ENCODE assay signal across 11 cellular contexts in genomic region chr1:164785841-164786534, GRCh38.
A peak's percentile ranks its signal among the peaks of the same experiment; 100 is the strongest.
DNase-seq lines count a peak whose midpoint lies in the region; ATAC-seq and TF ChIP-seq lines count a peak whose summit lies in the region.
"Had no signal": no experiment of that assay in that cellular context is flagged by ENCODE, and none has a peak within 500 bp of the region (broad histone marks: within the 10 kb centered on the region; RNA-seq: fewer than 3 reads in every experiment).

No MANE protein-coding gene starts in this region.

- H3K79me2 ChIP-seq in mesendoderm (ENCODE audit: control insufficient read depth, insufficient read depth, low read length): peaks cover 5% of the 10 kb centered on the region

- POLR2A ChIA-PET in activated CD8-positive, alpha-beta T cell treated with anti-CD3 and anti-CD28 coated beads for 36 hours (lab: Charles Lee): no interaction called here

- no peak overlapping the region for H4K8ac ChIP-seq in mesendoderm (ENCODE audit: low read depth, low read length)

- H3K9me3 Mint-ChIP-seq in activated CD8-positive, alpha-beta T cell treated with anti-CD3 and anti-CD28 coated beads for 36 hours: no peaks in the 10 kb centered on the region

- H3K4me3 ChIP-seq in dorsolateral prefrontal cortex (no peak overlapping the region), mesendoderm (ENCODE audit: low read length) (no peak overlapping the region), upper lobe of right lung (no peak overlapping the region)

- no peak overlapping the region for H2AK5ac ChIP-seq in mesendoderm (ENCODE audit: low read length)

- peak overlapping the region; percentile 9 for H2BK15ac ChIP-seq in mesendoderm (replicated peaks; ENCODE audit: low read depth)

- H3K4me1 Mint-ChIP-seq in activated CD8-positive, alpha-beta T cell treated with anti-CD3 and anti-CD28 coated beads for 36 hours (ENCODE audit: low read depth): peaks cover 2% of the 10 kb centered on the region

- no peak overlapping the region for H2BK5ac ChIP-seq in mesendoderm (ENCODE audit: low read length)

- no peak overlapping the region for H3K4ac ChIP-seq in mesendoderm (ENCODE audit: low read depth, low read length)

- peak overlapping the region; percentile 16 for H3K18ac ChIP-seq in mesendoderm (ENCODE audit: low read length)

- peak; percentile 43 for DNase-seq in NCI-H1092 treated with DMSO at 0.1 percent for 48 hours (lab: John Stamatoyannopoulos, UW)
- no peak for DNase-seq in NCI-H1092 (lab: John Stamatoyannopoulos, UW)
- DNase-seq in dorsolateral prefrontal cortex: peak in 1 of 10 donors; percentile 28
- DNase-seq in mesendoderm: no peak
- no peak for DNase-seq in upper lobe of right lung
- no peak for DNase-seq in activated CD8-positive, alpha-beta T cell treated with anti-CD3 and anti-CD28 coated beads for 36 hours
- no peak for DNase-seq in OCI-M1 (lab: John Stamatoyannopoulos, UW)
- DNase-seq in posterior vena cava (ENCODE audit: low spot score): no peak
- DNase-seq: ACHN, small intestine, T-helper 2 cell had no signal

- no peak overlapping the region for H3K56ac ChIP-seq in mesendoderm (ENCODE audit: low read length)

- H3K79me1 ChIP-seq in mesendoderm (ENCODE audit: low read length): peaks cover 12% of the 10 kb centered on the region

- H3K9ac ChIP-seq in mesendoderm (ENCODE audit: low read length): no peak overlapping the region

- H3K9me3 ChIP-seq in upper lobe of right lung: no peaks in the 10 kb centered on the region

- H3K27ac Mint-ChIP-seq in activated CD8-positive, alpha-beta T cell treated with anti-CD3 and anti-CD28 coated beads for 36 hours: no peak overlapping the region

- H3K36me3 Mint-ChIP-seq in activated CD8-positive, alpha-beta T cell treated with anti-CD3 and anti-CD28 coated beads for 36 hours (ENCODE audit: low read depth): no peaks in the 10 kb centered on the region

- H3K36me3 ChIP-seq in mesendoderm (ENCODE audit: control insufficient read depth, insufficient read depth, low read length) (no peaks in the 10 kb centered on the region), upper lobe of right lung (no peaks in the 10 kb centered on the region)

- peak overlapping the region; percentile 15 for H3K23ac ChIP-seq in mesendoderm (ENCODE audit: low read length)

- no peak overlapping the region for H4K5ac ChIP-seq in mesendoderm (ENCODE audit: low read length)

- ATAC-seq in upper lobe of right lung: peak; percentile 19
- no peak for ATAC-seq in activated CD8-positive, alpha-beta T cell treated with anti-CD3 and anti-CD28 coated beads for 36 hours

- H3K27me3 ChIP-seq in dorsolateral prefrontal cortex (no peaks in the 10 kb centered on the region), mesendoderm (ENCODE audit: insufficient read depth, low read length, poor library complexity) (no peaks in the 10 kb centered on the region), upper lobe of right lung (no peaks in the 10 kb centered on the region)

- no peak overlapping the region for H3K4me2 ChIP-seq in mesendoderm (ENCODE audit: low read length)

- peak overlapping the region in 36 of 59 donors; percentile 4 to 68 (median 36) for H3K27ac ChIP-seq in dorsolateral prefrontal cortex
- H3K27ac ChIP-seq in mesendoderm (ENCODE audit: low read depth, low read length): no peak overlapping the region
- peak overlapping the region; percentile 59 for H3K27ac ChIP-seq in upper lobe of right lung

- H3K4me3 Mint-ChIP-seq in activated CD8-positive, alpha-beta T cell treated with anti-CD3 and anti-CD28 coated beads for 36 hours: no peak overlapping the region

- WGBS in mesendoderm (ENCODE audit: extremely low coverage, insufficient coverage, low lambda C conversion rate): no CpG with 5 or more reads among the region's 6 CpGs

- CTCF ChIA-PET in activated CD8-positive, alpha-beta T cell treated with anti-CD3 and anti-CD28 coated beads for 36 hours (lab: Charles Lee): interaction anchor here (1.4 to 1.7 kb wide), 2 partner anchors 12 to 113 kb away, joined by 4 to 7 read pairs; no protein-coding TSS in a partner anchor

- TF ChIP-seq CTCF in dorsolateral prefrontal cortex (IDR thresholded peaks at IDR 0.05 in 54 of 56, conservative IDR thresholded peaks at IDR 0.05 in 2 of 56; ENCODE audit: low read depth in 1 of 56, partially characterized antibody in 56 of 56) (no peak), upper lobe of right lung (IDR thresholded peaks at IDR 0.05) (no peak)
- no peak for TF ChIP-seq CTCF in activated CD8-positive, alpha-beta T cell treated with anti-CD3 and anti-CD28 coated beads for 36 hours (IDR thresholded peaks at IDR 0.05)

- H3K27me3 Mint-ChIP-seq in activated CD8-positive, alpha-beta T cell treated with anti-CD3 and anti-CD28 coated beads for 36 hours: peaks cover 8% of the 10 kb centered on the region

- no peak overlapping the region for H2BK120ac ChIP-seq in mesendoderm (ENCODE audit: low read depth, low read length)

- intact Hi-C loops in dorsolateral prefrontal cortex (cut with DNase I) (loop anchor here (5.0 to 10.0 kb wide), 7 partner anchors 81 to 1421 kb away; no protein-coding TSS in a partner anchor), upper lobe of right lung (cut with DNase I) (no loop called here), posterior vena cava (cut with DNase I) (loop anchor here (5.0 to 10.0 kb wide), 3 partner anchors 169 to 221 kb away; no protein-coding TSS in a partner anchor)
- intact Hi-C loops in activated CD8-positive, alpha-beta T cell treated with anti-CD3 and anti-CD28 coated beads for 36 hours (cut with micrococcal nuclease): no loop called here

- H3K4me1 ChIP-seq in mesendoderm (ENCODE audit: control insufficient read depth, low read depth, low read length): peaks cover 2% of the 10 kb centered on the region
- peaks cover 37% of the 10 kb centered on the region for H3K4me1 ChIP-seq in upper lobe of right lung

Comparison
In these comparisons a context has a peak if more than half of its experiments do, and no peak if none do; other contexts are left out.
1. intact Hi-C loops: an anchor here in dorsolateral prefrontal cortex (5.0 to 10.0 kb wide) and posterior vena cava (5.0 to 10.0 kb wide); none called in upper lobe of right lung and activated CD8-positive, alpha-beta T cell treated with anti-CD3 and anti-CD28 coated beads for 36 hours.